Comparison of ENCODE assay signal across 18 cellular contexts in the genomic region with DNA sequence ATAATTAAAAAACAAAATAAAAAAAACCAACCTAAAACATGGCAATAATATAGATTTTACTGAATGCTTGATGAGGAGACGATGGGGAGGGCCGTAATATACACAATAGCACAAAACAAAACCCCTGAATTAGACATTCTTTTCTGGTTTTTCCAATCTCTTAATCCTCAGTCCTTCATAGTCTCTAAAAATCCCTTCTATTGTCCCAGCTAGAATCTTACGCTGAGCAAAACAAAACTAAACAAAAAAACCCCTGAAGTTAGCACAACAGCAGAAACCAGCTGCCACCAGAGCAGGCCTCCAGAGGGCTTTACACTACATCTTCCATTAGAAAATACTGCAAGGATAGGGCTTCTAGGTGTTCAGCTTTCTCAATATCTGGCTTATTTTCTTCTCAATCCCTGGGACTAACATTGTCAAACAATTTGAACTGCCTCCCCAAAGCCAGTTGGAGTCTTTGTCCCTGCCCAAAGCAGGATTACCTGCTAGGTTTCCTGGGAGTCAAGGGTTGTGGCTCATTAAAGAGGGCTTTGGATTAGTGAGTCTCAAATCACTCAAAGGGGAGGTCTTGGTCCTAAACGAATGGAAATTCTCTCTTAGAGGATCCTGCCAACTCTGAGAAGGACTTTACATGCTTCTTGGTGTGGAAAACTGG. TPM values are rescaled to one million over a fixed set of nuclear protein-coding genes. Genes with fewer than 3 reads are reported as not detected.
DNase-seq lines count a peak whose midpoint lies in the region; ATAC-seq and TF ChIP-seq lines count a peak whose summit lies in the region.
"Had no signal": no experiment of that assay in that cellular context is flagged by ENCODE, and none has a peak within 500 bp of the region (broad histone marks: within the 10 kb centered on the region; RNA-seq: fewer than 3 reads in every experiment).

No MANE protein-coding gene starts in this region.

- H3K4me1 ChIP-seq in PC-9 (replicated peaks; ENCODE audit: insufficient read depth), result peaks cover 10% of the 10 kb centered on the region

- POLR2A ChIA-PET in CD4-positive, alpha-beta T cell (lab: Charles Lee), result no interaction called here
- POLR2A ChIA-PET in PC-9 (lab: Charles Lee; ENCODE audit: unreplicated experiment), result no interaction called here

- CTCF ChIA-PET in CD4-positive, alpha-beta T cell (lab: Charles Lee), result no interaction called here
- CTCF ChIA-PET in PC-9 (lab: Charles Lee), result interaction anchor here (1.1 kb wide), 1 partner anchor 10 kb away, joined by 3 read pairs; no protein-coding TSS in a partner anchor

- H3K36me3 Mint-ChIP-seq in CD4-positive, alpha-beta T cell (ENCODE audit: low read depth), result peaks cover 22% of the 10 kb centered on the region
- peaks cover 7% of the 10 kb centered on the region for H3K36me3 Mint-ChIP-seq in activated naive CD8-positive, alpha-beta T cell treated with anti-CD3 and anti-CD28 coated beads, Interleukin-2, amount 50 U/mL, for 24 hours (ENCODE audit: low read depth)
- H3K36me3 Mint-ChIP-seq in nephron (ENCODE audit: low read depth), result no peaks in the 10 kb centered on the region

- H3K4me2 ChIP-seq in PC-9, result no peak overlapping the region

- no peaks in the 10 kb centered on the region for H4K20me1 ChIP-seq in PC-9 (ENCODE audit: insufficient read depth)

- no peaks in the 10 kb centered on the region for H3K27me3 ChIP-seq in CD4-positive, alpha-beta T cell (ENCODE audit: control insufficient read depth, insufficient read depth, low read length)
- H3K27me3 ChIP-seq in H7 (ENCODE audit: control insufficient read depth, insufficient read depth, low read length), result no peaks in the 10 kb centered on the region
- H3K27me3 ChIP-seq in PC-9 (ENCODE audit: insufficient read depth, low read depth), result no peaks in the 10 kb centered on the region
- H3K27me3 ChIP-seq: pancreas had no signal

- no peaks in the 10 kb centered on the region for H3K9me3 ChIP-seq in CD4-positive, alpha-beta T cell (ENCODE audit: control insufficient read depth, low read length)
- H3K9me3 ChIP-seq in PC-9 (ENCODE audit: insufficient read depth, low read depth), result no peaks in the 10 kb centered on the region
- H3K9me3 ChIP-seq: pancreas had no signal

- TF ChIP-seq CTCF in CD4-positive, alpha-beta T cell (IDR thresholded peaks at IDR 0.05), result no peak
- TF ChIP-seq CTCF in nephron (IDR thresholded peaks at IDR 0.05; ENCODE audit: unreplicated experiment in 3 of 3), result no peak
- no peak for TF ChIP-seq CTCF in PC-9 (conservative IDR thresholded peaks at IDR 0.05)

- no peak overlapping the region for H3K4me3 ChIP-seq in H7 (ENCODE audit: insufficient read depth, low read depth, low read length)
- H3K4me3 ChIP-seq in PC-9, result no peak overlapping the region
- H3K4me3 ChIP-seq: pancreas, skin epidermis had no signal

- peaks cover 19% of the 10 kb centered on the region for H3K79me2 ChIP-seq in PC-9 (ENCODE audit: low read depth)

- H3K27me3 Mint-ChIP-seq in CD4-positive, alpha-beta T cell, result no peaks in the 10 kb centered on the region
- peaks cover 4% of the 10 kb centered on the region for H3K27me3 Mint-ChIP-seq in activated naive CD8-positive, alpha-beta T cell treated with anti-CD3 and anti-CD28 coated beads, Interleukin-2, amount 50 U/mL, for 24 hours
- H3K27me3 Mint-ChIP-seq in nephron (ENCODE audit: low read depth), result peaks cover 4% of the 10 kb centered on the region

- H3K36me3 ChIP-seq in H7 (replicated peaks; ENCODE audit: control insufficient read depth, insufficient read depth, low read length), result peaks cover 7% of the 10 kb centered on the region
- H3K36me3 ChIP-seq in PC-9 (ENCODE audit: low read depth), result no peaks in the 10 kb centered on the region
- H3K36me3 ChIP-seq: pancreas had no signal

- H3K4me3 Mint-ChIP-seq in CD4-positive, alpha-beta T cell, result peak overlapping the region; percentile 99
- no peak overlapping the region for H3K4me3 Mint-ChIP-seq in activated naive CD8-positive, alpha-beta T cell treated with anti-CD3 and anti-CD28 coated beads, Interleukin-2, amount 50 U/mL, for 24 hours
- peak overlapping the region; percentile 41 to 54 (median 49) for H3K4me3 Mint-ChIP-seq in nephron

- no peaks in the 10 kb centered on the region for H3K9me2 ChIP-seq in PC-9 (ENCODE audit: insufficient read depth)

- peaks cover 8% of the 10 kb centered on the region; the same call in 1 of the 2 replicates for H3F3A ChIP-seq in PC-9 (ENCODE audit: insufficient read depth, low read depth)

- ATAC-seq in CD4-positive, alpha-beta T cell (ENCODE audit: poor library complexity), result no peak
- ATAC-seq in activated naive CD8-positive, alpha-beta T cell treated with anti-CD3 and anti-CD28 coated beads, Interleukin-2, amount 50 U/mL, for 24 hours, result no peak
- ATAC-seq in GM19452 (IDR thresholded peaks at IDR 0.05; ENCODE audit: unreplicated experiment), result no peak
- ATAC-seq: left colon, pancreas had no signal

- no peak for DNase-seq in CD4-positive, alpha-beta T cell
- DNase-seq in H7 (peak; percentile 3), PC-9 (no peak), HCEC 1CT (no peak)
- no peak for DNase-seq in activated naive CD8-positive, alpha-beta T cell treated with anti-CD3 and anti-CD28 coated beads, Interleukin-2, amount 50 U/mL, for 24 hours
- DNase-seq: activated CD4-positive, alpha-beta T cell treated with anti-CD3 and anti-CD28 coated beads, Interleukin-2, amount 50 U/mL, for 4 hours; DMS53; foreskin melanocyte; Karpas-422; left colon; midbrain; NCI-H1092 treated with DMSO at 0.1 percent for 48 hours; NCI-H526 had no signal

- H3K9me3 Mint-ChIP-seq in CD4-positive, alpha-beta T cell, result no peaks in the 10 kb centered on the region
- H3K9me3 Mint-ChIP-seq in activated naive CD8-positive, alpha-beta T cell treated with anti-CD3 and anti-CD28 coated beads, Interleukin-2, amount 50 U/mL, for 24 hours, result no peaks in the 10 kb centered on the region
- H3K9me3 Mint-ChIP-seq in nephron, result no peaks in the 10 kb centered on the region

- no TSS peak for BruUV-seq in PC-9 (replicated peaks; lab: Mats Ljungman, UMichigan)

- intact Hi-C loops in CD4-positive, alpha-beta T cell (cut with DNase I, micrococcal nuclease), result no loop called here
- intact Hi-C loops in PC-9 (cut with micrococcal nuclease; ENCODE audit: unreplicated experiment), result no loop called here

- peaks cover 24% of the 10 kb centered on the region for H3K4me1 Mint-ChIP-seq in CD4-positive, alpha-beta T cell (ENCODE audit: low read depth)
- peaks cover 15% of the 10 kb centered on the region for H3K4me1 Mint-ChIP-seq in activated naive CD8-positive, alpha-beta T cell treated with anti-CD3 and anti-CD28 coated beads, Interleukin-2, amount 50 U/mL, for 24 hours
- peaks cover 32% of the 10 kb centered on the region for H3K4me1 Mint-ChIP-seq in nephron

- peak overlapping the region; percentile 94 for H3K27ac Mint-ChIP-seq in CD4-positive, alpha-beta T cell
- peak overlapping the region; percentile 94 for H3K27ac Mint-ChIP-seq in activated naive CD8-positive, alpha-beta T cell treated with anti-CD3 and anti-CD28 coated beads, Interleukin-2, amount 50 U/mL, for 24 hours
- peak overlapping the region in 2 of 3 experiments; percentile 11 to 29 for H3K27ac Mint-ChIP-seq in nephron

- no peak overlapping the region for H3K27ac ChIP-seq in CD4-positive, alpha-beta T cell (ENCODE audit: low read depth, low read length)
- no peak overlapping the region for H3K27ac ChIP-seq in PC-9
- H3K27ac ChIP-seq: pancreas, skin epidermis had no signal

- no peak overlapping the region for H2AFZ ChIP-seq in PC-9

RNA-seq across cellular contexts. Expression of gene RNF26, which starts 2.1 kb away (rescaled TPM):
- 10 to 100 TPM; 18.3 to 20.5 TPM for total RNA-seq in CD4-positive, alpha-beta T cell
- total RNA-seq in H7 (2014; rRNA removed; shearing (Covaris generic)), result 26.4 and 28.9 TPM in 2 replicates
- 55.0 and 64.3 TPM in 2 replicates for total RNA-seq in PC-9 (2021)

RNA-seq across cellular contexts. Expression of gene C1QTNF5, which starts 8.4 kb away (rescaled TPM):
- not detected for total RNA-seq in CD4-positive, alpha-beta T cell
- 2.1 TPM in 2 replicates for total RNA-seq in H7 (2014; rRNA removed; shearing (Covaris generic))
- total RNA-seq in PC-9 (2021), result not detected in 2 replicates

RNA-seq across cellular contexts. Expression of gene MFRP, which starts 14.3 kb away (rescaled TPM):
- total RNA-seq in CD4-positive, alpha-beta T cell, result not detected
- not detected in 2 replicates for total RNA-seq in H7 (2014; rRNA removed; shearing (Covaris generic))
- total RNA-seq in PC-9 (2021), result not detected in 2 replicates
- total RNA-seq: astrocyte, left colon, pancreas had no signal

RNA-seq across cellular contexts. Expression of gene MCAM, which starts 15.3 kb away (rescaled TPM):
- total RNA-seq in CD4-positive, alpha-beta T cell, result 10 to 100 TPM; 16.0 to 16.5 TPM
- 45.5 and 59.3 TPM in 2 replicates for total RNA-seq in H7 (2014; rRNA removed; shearing (Covaris generic))
- total RNA-seq in PC-9 (2021), result 38.8 and 54.5 TPM in 2 replicates

RNA-seq across cellular contexts. Expression of gene USP2, which starts 49.3 kb away (rescaled TPM):
- total RNA-seq in CD4-positive, alpha-beta T cell, result 1 to 10 TPM; 2.0 to 2.6 TPM
- 2.7 and 2.8 TPM in 2 replicates for total RNA-seq in H7 (2014; rRNA removed; shearing (Covaris generic))
- 2.1 and 2.7 TPM in 2 replicates for total RNA-seq in PC-9 (2021)

Comparison
In these comparisons a context has a peak if more than half of its experiments do, and no peak if none do; other contexts are left out.
1. H3K27ac Mint-ChIP-seq: peak in every context shown above with its lines; median percentile 94 in CD4-positive, alpha-beta T cell; 94 in activated naive CD8-positive, alpha-beta T cell treated with anti-CD3 and anti-CD28 coated beads, Interleukin-2, amount 50 U/mL, for 24 hours; 20 in nephron.